Comparison of ENCODE assay signal across 28 cellular contexts in genomic region chr2:66940082-66940481, GRCh38.
"Had no signal": no experiment of that assay in that cellular context is flagged by ENCODE, and none has a peak within 500 bp of the region (broad histone marks: within the 10 kb centered on the region; RNA-seq: fewer than 3 reads in every experiment).

No MANE protein-coding gene starts in this region.

- H3K79me2 ChIP-seq: parathyroid adenoma had no signal

- H3K27ac ChIP-seq: neural progenitor cell, ovary, parathyroid adenoma, psoas muscle, right lobe of liver, sigmoid colon, stomach, thoracic aorta, thyroid gland, tibial nerve, upper lobe of left lung, vagina had no signal

- DNase-seq: naive thymus-derived CD8-positive, alpha-beta T cell; occipital lobe; ovary; posterior cingulate gyrus; psoas muscle; right cardiac atrium; right lobe of liver; sigmoid colon; small intestine; stimulated activated CD4-positive, alpha-beta T cell treated with anti-CD3 and anti-CD28 coated beads, Interleukin-15, amount 100 ng/mL, for 24 hours; stimulated activated CD4-positive, alpha-beta T cell treated with anti-CD3 and anti-CD28 coated beads, Interleukin-2, amount 100 ng/mL, for 24 hours; stimulated activated CD4-positive, alpha-beta T cell treated with anti-CD3 and anti-CD28 coated beads, Interleukin-2, amount 100 ng/mL, for 48 hours; stimulated activated CD4-positive, alpha-beta T cell treated with anti-CD3 and anti-CD28 coated beads, Interleukin-4, amount 100 ng/mL, for 24 hours; stimulated activated naive B cell treated with anti-CD40 and anti-IgM and Interleukin-4, amounts not matched to agents 10 μg/mL and 1 μg/mL and 100 μg/mL, for 72 hours; stimulated activated naive CD4-positive, alpha-beta T cell treated with Interleukin-2 at 50 U/mL for 16 hours; stomach; thyroid gland; trophoblast cell; upper lobe of left lung had no signal

- H3K27me3 ChIP-seq: neural progenitor cell, ovary, right lobe of liver, sigmoid colon, stomach, thyroid gland, tibial nerve, upper lobe of left lung, vagina had no signal

- H2AFZ ChIP-seq: neural progenitor cell, parathyroid adenoma had no signal

- H3K27me3 Mint-ChIP-seq: progenitor cell of endocrine pancreas; stimulated activated naive B cell treated with anti-CD40 and anti-IgM and Interleukin-4, amounts not matched to agents 10 μg/mL and 1 μg/mL and 100 μg/mL, for 72 hours; stimulated activated naive CD8-positive, alpha-beta T cell treated with anti-CD3 and anti-CD28 coated beads, Interleukin-15, Interleukin-2, amounts not matched to agents 100 ng/mL and 50 ng/mL, for 24 hours had no signal

- H3K27ac Mint-ChIP-seq: naive thymus-derived CD8-positive, alpha-beta T cell; natural killer cell treated with Interleukin-12 subunit alpha and Interleukin-12 subunit beta and Interleukin-15 and Interleukin-18, amount 100 ng/mL, for 72 hours; neural progenitor cell; progenitor cell of endocrine pancreas; stimulated activated effector memory CD8-positive, alpha-beta T cell treated with anti-CD3 and anti-CD28 coated beads, Interleukin-12 subunit alpha, Interleukin-12 subunit beta, amount 100 ng/mL, for 72 hours; stimulated activated naive B cell treated with anti-CD40 and anti-IgM and Interleukin-4, amounts not matched to agents 10 μg/mL and 1 μg/mL and 100 μg/mL, for 72 hours; stimulated activated naive CD8-positive, alpha-beta T cell treated with anti-CD3 and anti-CD28 coated beads, Interleukin-15, Interleukin-2, amounts not matched to agents 100 ng/mL and 50 ng/mL, for 24 hours had no signal

- H3K4me3 Mint-ChIP-seq: naive thymus-derived CD8-positive, alpha-beta T cell; natural killer cell treated with Interleukin-12 subunit alpha and Interleukin-12 subunit beta and Interleukin-15 and Interleukin-18, amount 100 ng/mL, for 72 hours; neural progenitor cell; stimulated activated effector memory CD8-positive, alpha-beta T cell treated with anti-CD3 and anti-CD28 coated beads, Interleukin-12 subunit alpha, Interleukin-12 subunit beta, amount 100 ng/mL, for 72 hours; stimulated activated naive B cell treated with anti-CD40 and anti-IgM and Interleukin-4, amounts not matched to agents 10 μg/mL and 1 μg/mL and 100 μg/mL, for 72 hours; stimulated activated naive CD8-positive, alpha-beta T cell treated with anti-CD3 and anti-CD28 coated beads, Interleukin-15, Interleukin-2, amounts not matched to agents 100 ng/mL and 50 ng/mL, for 24 hours had no signal

- H3K9me3 Mint-ChIP-seq: neural progenitor cell had no signal

- H3K36me3 Mint-ChIP-seq: naive thymus-derived CD8-positive, alpha-beta T cell; natural killer cell treated with Interleukin-12 subunit alpha and Interleukin-12 subunit beta and Interleukin-15 and Interleukin-18, amount 100 ng/mL, for 72 hours; neural progenitor cell; stimulated activated effector memory CD8-positive, alpha-beta T cell treated with anti-CD3 and anti-CD28 coated beads, Interleukin-12 subunit alpha, Interleukin-12 subunit beta, amount 100 ng/mL, for 72 hours; stimulated activated naive B cell treated with anti-CD40 and anti-IgM and Interleukin-4, amounts not matched to agents 10 μg/mL and 1 μg/mL and 100 μg/mL, for 72 hours had no signal

- H3K36me3 ChIP-seq: neural progenitor cell, ovary, right lobe of liver, sigmoid colon, stomach, thoracic aorta, thyroid gland, tibial nerve, upper lobe of left lung, vagina had no signal

- H3K4me1 ChIP-seq: neural progenitor cell, parathyroid adenoma, psoas muscle, right lobe of liver, sigmoid colon, stomach, thyroid gland, tibial nerve, upper lobe of left lung, vagina had no signal

- H3K4me3 ChIP-seq: neural progenitor cell, ovary, psoas muscle, right lobe of liver, sigmoid colon, stomach, thoracic aorta, thyroid gland, tibial nerve, upper lobe of left lung, vagina had no signal

- H3K9me3 ChIP-seq: ovary, psoas muscle, right lobe of liver, sigmoid colon, stomach, thoracic aorta, thyroid gland, tibial nerve, upper lobe of left lung, vagina had no signal

- H3K4me2 ChIP-seq: neural progenitor cell had no signal

- H3K4me1 Mint-ChIP-seq: naive thymus-derived CD8-positive, alpha-beta T cell; neural progenitor cell; stimulated activated effector memory CD8-positive, alpha-beta T cell treated with anti-CD3 and anti-CD28 coated beads, Interleukin-12 subunit alpha, Interleukin-12 subunit beta, amount 100 ng/mL, for 72 hours; stimulated activated naive B cell treated with anti-CD40 and anti-IgM and Interleukin-4, amounts not matched to agents 10 μg/mL and 1 μg/mL and 100 μg/mL, for 72 hours had no signal

- ATAC-seq: naive thymus-derived CD8-positive, alpha-beta T cell; natural killer cell treated with Interleukin-12 subunit alpha and Interleukin-12 subunit beta and Interleukin-15 and Interleukin-18, amount 100 ng/mL, for 72 hours; psoas muscle; right cardiac atrium; right lobe of liver; stimulated activated effector memory CD8-positive, alpha-beta T cell treated with anti-CD3 and anti-CD28 coated beads, Interleukin-12 subunit alpha, Interleukin-12 subunit beta, amount 100 ng/mL, for 72 hours; stimulated activated naive B cell treated with anti-CD40 and anti-IgM and Interleukin-4, amounts not matched to agents 10 μg/mL and 1 μg/mL and 100 μg/mL, for 72 hours had no signal

- H3K9ac ChIP-seq: neural progenitor cell, parathyroid adenoma had no signal
